ENCODE assay signal across 10 cellular contexts in the genomic region with DNA sequence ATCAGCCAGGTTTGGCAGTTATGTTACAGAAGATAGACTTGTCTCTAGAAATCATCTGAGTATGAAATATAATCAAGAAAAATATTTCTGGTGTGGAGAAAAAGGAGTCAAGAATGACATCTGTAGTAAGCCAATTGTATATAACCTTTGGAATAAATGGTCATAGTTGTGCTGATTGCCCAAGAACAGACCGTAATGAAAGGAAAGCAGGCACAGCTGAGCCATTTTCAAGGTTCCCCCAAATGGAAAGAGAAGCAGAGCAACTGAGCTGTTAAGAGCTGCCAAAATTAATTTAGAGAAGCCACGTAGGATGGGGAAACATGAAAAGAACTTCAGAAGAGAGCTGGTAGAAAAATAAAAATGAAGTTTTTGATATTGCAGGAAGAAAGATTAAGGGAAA.
"Had no signal": no experiment of that assay in that cellular context is flagged by ENCODE, and none has a peak within 500 bp of the region (broad histone marks: within the 10 kb centered on the region; RNA-seq: fewer than 3 reads in every experiment).

No MANE protein-coding gene starts in this region.

- DNase-seq: activated CD4-positive, alpha-beta T cell treated with anti-CD3 and anti-CD28 coated beads, Interleukin-2, amount 10 ng/mL, durations not matched to agents 24 days and 14 days; activated naive CD4-positive, alpha-beta T cell treated with anti-CD3 and anti-CD28 coated beads for 36 hours; endodermal cell; mammary epithelial cell; stimulated activated CD4-positive, alpha-beta T cell treated with anti-CD3 and anti-CD28 coated beads, Interleukin-4, amount 100 ng/mL, for 4 hours; T-cell; T1000; thyroid gland; uterus had no signal

- H3K9me3 Mint-ChIP-seq: activated naive CD4-positive, alpha-beta T cell treated with anti-CD3 and anti-CD28 coated beads for 36 hours; activated T-helper 1 cell treated with anti-CD3 and anti-CD28 coated beads, Interleukin-12 subunit alpha, Interleukin-12 subunit beta, Interleukin-2, Interleukin-4 antibody, amounts not matched to agents 30 ng/mL and 10 ng/mL and 1 ng/mL, durations not matched to agents 14 hours and 24 hours and 36 hours; endodermal cell; T-cell had no signal

- H3K27ac Mint-ChIP-seq: activated CD4-positive, alpha-beta T cell treated with anti-CD3 and anti-CD28 coated beads, Interleukin-2, amount 10 ng/mL, durations not matched to agents 24 days and 14 days; activated naive CD4-positive, alpha-beta T cell treated with anti-CD3 and anti-CD28 coated beads for 36 hours; activated T-helper 1 cell treated with anti-CD3 and anti-CD28 coated beads, Interleukin-12 subunit alpha, Interleukin-12 subunit beta, Interleukin-2, Interleukin-4 antibody, amounts not matched to agents 30 ng/mL and 10 ng/mL and 1 ng/mL, durations not matched to agents 14 hours and 24 hours and 36 hours; endodermal cell; T-cell had no signal

- H3K4me3 Mint-ChIP-seq: activated CD4-positive, alpha-beta T cell treated with anti-CD3 and anti-CD28 coated beads, Interleukin-2, amount 10 ng/mL, durations not matched to agents 24 days and 14 days; activated naive CD4-positive, alpha-beta T cell treated with anti-CD3 and anti-CD28 coated beads for 36 hours; activated T-helper 1 cell treated with anti-CD3 and anti-CD28 coated beads, Interleukin-12 subunit alpha, Interleukin-12 subunit beta, Interleukin-2, Interleukin-4 antibody, amounts not matched to agents 30 ng/mL and 10 ng/mL and 1 ng/mL, durations not matched to agents 14 hours and 24 hours and 36 hours; endodermal cell; T-cell had no signal

- ATAC-seq: T-cell had no signal

- H3K27me3 Mint-ChIP-seq: activated CD4-positive, alpha-beta T cell treated with anti-CD3 and anti-CD28 coated beads, Interleukin-2, amount 10 ng/mL, durations not matched to agents 24 days and 14 days; T-cell had no signal
